In the genomic region with DNA sequence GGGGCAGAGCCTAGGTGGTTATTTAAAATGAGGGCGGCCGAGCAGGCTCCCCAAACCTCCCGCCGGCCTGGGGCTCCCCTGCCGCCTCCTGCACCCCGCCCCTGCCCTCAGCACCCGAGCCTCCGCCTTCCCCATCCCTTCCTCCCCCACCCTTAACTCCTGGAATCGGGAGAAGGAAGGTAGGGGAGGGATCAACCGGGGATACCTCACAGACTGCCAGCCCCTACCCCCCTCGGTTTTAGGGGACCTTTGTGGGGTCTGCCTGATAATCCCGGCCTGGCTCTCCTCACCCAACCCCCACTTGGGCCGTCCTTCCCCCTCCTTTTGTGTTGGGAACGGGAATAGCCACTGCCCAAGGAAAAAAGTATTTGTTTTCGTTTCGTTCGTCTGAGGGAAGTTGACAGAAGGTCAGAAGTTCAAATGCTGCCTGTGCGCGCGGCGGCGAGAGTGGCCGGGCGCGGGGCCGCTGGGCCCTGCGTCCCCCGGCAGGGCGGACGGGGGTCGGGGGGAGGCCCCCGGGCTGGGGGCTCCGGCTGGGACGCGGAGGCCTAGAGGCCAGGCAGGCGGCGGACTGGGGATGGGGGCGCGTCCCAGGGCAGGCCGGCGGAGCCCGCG, we compare ENCODE assay signal across 1 cellular context.
TF ChIP-seq lines count a peak whose summit lies in the region.

No MANE protein-coding gene starts in this region.

TF ChIP-seq in endothelial cell of umbilical vein, 7 proteins besides CTCF, POLR2A, EP300 and RAD21:
- TF ChIP-seq FOS (IDR thresholded peaks at IDR 0.05; ENCODE audit: borderline replicate concordance, insufficient read depth, low read length) (no peak), EZH2 (IDR thresholded peaks at IDR 0.05; ENCODE audit: borderline replicate concordance, low read depth, low read length, severe bottlenecking) (peak; percentile 4), JUN (IDR thresholded peaks at IDR 0.05; ENCODE audit: borderline replicate concordance, insufficient read depth, insufficient read length, low read depth) (no peak), POLR2AphosphoS5 (IDR thresholded peaks at IDR 0.05; ENCODE audit: insufficient read depth, low read depth, low read length) (no peak)
- TF ChIP-seq, protein P1, sequence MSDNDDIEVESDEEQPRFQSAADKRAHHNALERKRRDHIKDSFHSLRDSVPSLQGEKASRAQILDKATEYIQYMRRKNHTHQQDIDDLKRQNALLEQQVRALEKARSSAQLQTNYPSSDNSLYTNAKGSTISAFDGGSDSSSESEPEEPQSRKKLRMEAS (IDR thresholded peaks at IDR 0.05; ENCODE audit: insufficient read depth, insufficient read length), result no peak
